Comparison of ENCODE assay signal across 15 cellular contexts in genomic region chr18:27789406-27789805, GRCh38.
DNase-seq lines count a peak whose midpoint lies in the region; ATAC-seq and TF ChIP-seq lines count a peak whose summit lies in the region.
"Had no signal": no experiment of that assay in that cellular context is flagged by ENCODE, and none has a peak within 500 bp of the region (broad histone marks: within the 10 kb centered on the region; RNA-seq: fewer than 3 reads in every experiment).

No MANE protein-coding gene starts in this region.

- no peak for ATAC-seq in HG02938 (IDR thresholded peaks at IDR 0.05; ENCODE audit: unreplicated experiment)
- ATAC-seq in HG03039 (IDR thresholded peaks at IDR 0.05; ENCODE audit: unreplicated experiment), result no peak
- no peak for ATAC-seq in GM18505 (IDR thresholded peaks at IDR 0.05; ENCODE audit: unreplicated experiment)

- DNase-seq in NCI-H146 (lab: John Stamatoyannopoulos, UW) (peak; percentile 16), NCI-H146 treated with DMSO at 0.1 percent for 48 hours (lab: John Stamatoyannopoulos, UW; ENCODE audit: unreplicated experiment) (no peak), HPDE6-E6E7 (ENCODE audit: extremely low spot score) (peak; percentile 82), NCI-H510A treated with DMSO at 0.1 percent for 48 hours (lab: John Stamatoyannopoulos, UW) (peak; percentile 96), epithelial cell of prostate (ENCODE audit: low read depth, low spot score) (peak; percentile 91)
- DNase-seq: CD4-positive, alpha-beta memory T cell; GF-D8; Kasumi-1; MM.1S; NCI-H1930; NCI-H226; T-helper 2 cell had no signal

- no peak for TF ChIP-seq POLR2A in GM18505 (IDR thresholded peaks at IDR 0.05; ENCODE audit: borderline replicate concordance, extremely low read depth, insufficient read depth, insufficient read length)

- no peak overlapping the region for H3K27ac ChIP-seq in epithelial cell of prostate
